In genomic region chrX:83535417-83536244, GRCh38 we compare ENCODE assay signal across 9 cellular contexts. TPM values are rescaled to one million over a fixed set of nuclear protein-coding genes. Genes with fewer than 3 reads are reported as not detected.
DNase-seq lines count a peak whose midpoint lies in the region; ATAC-seq and TF ChIP-seq lines count a peak whose summit lies in the region.
"Had no signal": no experiment of that assay in that cellular context is flagged by ENCODE, and none has a peak within 500 bp of the region (broad histone marks: within the 10 kb centered on the region; RNA-seq: fewer than 3 reads in every experiment).

No MANE protein-coding gene starts in this region.

- DNase-seq in Panc1 (ENCODE audit: low read depth, low spot score) (no peak), NCI-H2171 treated with DMSO at 0.1 percent for 48 hours (lab: John Stamatoyannopoulos, UW) (no peak), posterior cingulate gyrus (no peak), mucosa of gallbladder (ENCODE audit: low spot score) (no peak)

- H3K4me1 ChIP-seq in Panc1 (ENCODE audit: control insufficient read depth, insufficient read depth, low read length) (no peaks in the 10 kb centered on the region), mucosa of rectum (ENCODE audit: control insufficient read depth in 2 of 2, insufficient read depth in 2 of 2, low read length in 2 of 2) (no peaks in the 10 kb centered on the region)

- BruUV-seq in Panc1 (replicated peaks; lab: Mats Ljungman, UMichigan): no TSS peak

- H3K9me3 ChIP-seq in Panc1 (ENCODE audit: control insufficient read depth, insufficient read depth, low read depth, low read length): no peaks in the 10 kb centered on the region
- H3K9me3 ChIP-seq in mucosa of rectum (ENCODE audit: control insufficient read depth in 2 of 2, low read length in 2 of 2): no peaks in the 10 kb centered on the region

- intact Hi-C loops in Panc1 (cut with micrococcal nuclease; ENCODE audit: unreplicated experiment) (no loop called here), posterior cingulate gyrus (cut with DNase I) (no loop called here)

- no peak overlapping the region for H3K9ac ChIP-seq in mucosa of rectum (ENCODE audit: low read depth in 1 of 2, low read length in 2 of 2)

- no peaks in the 10 kb centered on the region for H3K27me3 ChIP-seq in Panc1 (ENCODE audit: control insufficient read depth, insufficient read depth, low read length)
- H3K27me3 ChIP-seq in mucosa of rectum (ENCODE audit: control insufficient read depth in 2 of 2, insufficient read depth in 2 of 2, low read length in 2 of 2): peaks cover 0 to 3% of the 10 kb centered on the region in 2 donors

- no peak for TF ChIP-seq CTCF in Panc1 (IDR thresholded peaks at IDR 0.05)

- in situ Hi-C loops in Panc1 (cut with HindIII; ENCODE audit: low pct_unique_long_range_greater_than_20kb, low sequenced_read_pairs): no loop called here

- POLR2A ChIA-PET in Panc1 (lab: Charles Lee): no interaction called here

- H3K4me3 ChIP-seq in Panc1 (ENCODE audit: low read depth in 2 of 2, low read length in 2 of 2) (peak overlapping the region; percentile 26 to 28), mucosa of rectum (ENCODE audit: low read length in 2 of 2) (peak overlapping the region; percentile 34 to 60)

- ATAC-seq in GM18868 (IDR thresholded peaks at IDR 0.05; ENCODE audit: unreplicated experiment): peak; percentile 55
- ATAC-seq in HG02623 (IDR thresholded peaks at IDR 0.05; ENCODE audit: unreplicated experiment): peak; percentile 71
- no peak for ATAC-seq in Panc1
- no peak for ATAC-seq in GM19023 (IDR thresholded peaks at IDR 0.05; ENCODE audit: unreplicated experiment)

- no peak overlapping the region for H3K27ac ChIP-seq in Panc1 (ENCODE audit: low read length)
- H3K27ac ChIP-seq in mucosa of rectum (ENCODE audit: low read depth in 2 of 2, low read length in 2 of 2): no peak overlapping the region

- H3K36me3 ChIP-seq in Panc1 (ENCODE audit: control insufficient read depth, insufficient read depth, low read length) (no peaks in the 10 kb centered on the region), mucosa of rectum (ENCODE audit: control insufficient read depth in 2 of 2, insufficient read depth in 2 of 2, low read length in 2 of 2) (no peaks in the 10 kb centered on the region)

- CTCF ChIA-PET in Panc1 (lab: Charles Lee): no interaction called here

RNA-seq across cellular contexts. Expression of gene POU3F4, which starts 27.5 kb away (rescaled TPM):
- total RNA-seq in Panc1 (2021; ENCODE audit: unreplicated experiment) (not detected), mucosa of gallbladder (0.52 TPM)
- polyA plus RNA-seq in Panc1 (2012; ENCODE audit: insufficient read length): not detected
- total RNA-seq: LHCN-M2 had no signal

Comparison
In these comparisons a context has a peak if more than half of its experiments do, and no peak if none do; other contexts are left out.
1. ATAC-seq: peak in GM18868 (single experiment) and HG02623 (single experiment); none in Panc1 (single experiment) and GM19023 (single experiment).